ENCODE assay signal across 31 cellular contexts in the genomic region with DNA sequence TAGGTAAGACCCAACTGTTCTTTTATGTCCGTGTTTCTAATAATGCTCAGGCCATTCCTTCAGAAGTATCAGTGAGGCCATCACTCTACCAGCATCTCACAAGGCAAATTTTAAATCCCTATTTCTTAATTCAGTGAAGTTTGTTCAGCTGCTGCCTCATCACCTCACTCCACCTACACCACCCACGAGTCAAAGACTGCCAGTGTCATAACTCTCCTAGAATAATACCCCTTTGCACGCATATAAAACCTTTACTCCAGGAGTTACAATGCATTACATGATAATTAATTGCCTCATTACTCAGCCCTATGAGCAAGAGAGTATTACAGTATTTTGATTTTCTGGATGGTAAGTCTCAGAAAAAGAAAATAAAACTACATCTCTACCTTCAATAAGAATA.
DNase-seq lines count a peak whose midpoint lies in the region; ATAC-seq, FAIRE-seq and TF ChIP-seq lines count a peak whose summit lies in the region.
"Had no signal": no experiment of that assay in that cellular context is flagged by ENCODE, and none has a peak within 500 bp of the region (broad histone marks: within the 10 kb centered on the region; RNA-seq: fewer than 3 reads in every experiment).

No MANE protein-coding gene starts in this region.

- no peaks in the 10 kb centered on the region for H3K27me3 ChIP-seq in GM23248 (replicated peaks; ENCODE audit: insufficient read depth)
- H3K27me3 ChIP-seq in astrocyte (ENCODE audit: insufficient read depth, low read length) = no peaks in the 10 kb centered on the region
- H3K27me3 ChIP-seq: ascending aorta, MG63, stomach, tibial artery had no signal

- no peaks in the 10 kb centered on the region for H3K79me2 ChIP-seq in GM23248 (ENCODE audit: insufficient read depth)
- no peaks in the 10 kb centered on the region for H3K79me2 ChIP-seq in astrocyte (ENCODE audit: insufficient read depth, low read length)

- peak; percentile 29 for DNase-seq in AG10803 (ENCODE audit: low read depth)
- DNase-seq in GM23248 = peak; percentile 85
- peak; percentile 79 for DNase-seq in astrocyte (ENCODE audit: low read depth)
- peak in 36 of 42 donors; percentile 3 to 84 (median 48) for DNase-seq in head of caudate nucleus
- DNase-seq in cerebellar cortex (ENCODE audit: low spot score) = no peak
- DNase-seq in activated T-cell treated with anti-CD3 and anti-CD28 coated beads, Interleukin-2, amount 50 U/mL, for 1 hour = no peak
- no peak for DNase-seq in DMS153 (lab: John Stamatoyannopoulos, UW)
- DNase-seq in stimulated activated effector memory CD8-positive, alpha-beta T cell treated with anti-CD3 and anti-CD28 coated beads, Interleukin-12 subunit alpha, Interleukin-12 subunit beta, amount 100 ng/mL, for 72 hours (ENCODE audit: low spot score in 2 of 2) = no peak
- DNase-seq: activated CD4-positive, alpha-beta T cell treated with anti-CD3 and anti-CD28 coated beads for 1 hour; activated CD8-positive, alpha-beta T cell treated with anti-CD3 and anti-CD28 coated beads for 36 hours; C1 segment of cervical spinal cord; Caco-2; cerebellar nuclear complex; DMS79 treated with DMSO at 0.1 percent for 48 hours; GOT3; lower lobe of right lung; MG63; mucosa of descending colon; NCI-H2081 treated with DMSO at 0.1 percent for 48 hours; retina; stimulated activated CD8-positive, alpha-beta memory T cell treated with anti-CD3 and anti-CD28 coated beads, Interleukin-4, amount 100 ng/mL, for 48 hours; stomach; T-helper 2 cell; tibial artery had no signal

- in situ Hi-C loops in GM23248 (cut with MboI) = no loop called here

- H3K9me3 ChIP-seq in GM23248 (ENCODE audit: low read depth) (no peaks in the 10 kb centered on the region), astrocyte (ENCODE audit: insufficient read depth, low read depth, low read length) (no peaks in the 10 kb centered on the region)
- H3K9me3 ChIP-seq: ascending aorta, Caco-2, MG63, tibial artery had no signal

- H3K4me1 Mint-ChIP-seq in astrocyte (ENCODE audit: low read depth, unreplicated experiment) = peaks cover 12% of the 10 kb centered on the region
- no peaks in the 10 kb centered on the region for H3K4me1 Mint-ChIP-seq in stimulated activated effector memory CD8-positive, alpha-beta T cell treated with anti-CD3 and anti-CD28 coated beads, Interleukin-12 subunit alpha, Interleukin-12 subunit beta, amount 100 ng/mL, for 72 hours

- FAIRE-seq in astrocyte (lab: Jason Lieb, UNC) = no peak
- FAIRE-seq: GM12891, keratinocyte had no signal

- H3K4me2 ChIP-seq in GM23248 (ENCODE audit: unreplicated experiment) (no peak overlapping the region), astrocyte (ENCODE audit: low read length) (peak overlapping the region; percentile 4)

- H3K27ac Mint-ChIP-seq in astrocyte (ENCODE audit: unreplicated experiment) = no peak overlapping the region
- H3K27ac Mint-ChIP-seq in stimulated activated effector memory CD8-positive, alpha-beta T cell treated with anti-CD3 and anti-CD28 coated beads, Interleukin-12 subunit alpha, Interleukin-12 subunit beta, amount 100 ng/mL, for 72 hours = no peak overlapping the region
- H3K27ac Mint-ChIP-seq: activated CD8-positive, alpha-beta T cell treated with anti-CD3 and anti-CD28 coated beads for 36 hours; activated naive CD8-positive, alpha-beta T cell; activated T-helper 2 cell treated with anti-CD3 and anti-CD28 coated beads, Interferon-gamma antibody, Interleukin-2, Interleukin-4, amounts not matched to agents 10 μg/mL and 5 μg/mL and 100 μg/mL, durations not matched to agents 14 hours and 24 hours and 36 hours; natural killer cell treated with Interleukin-12 subunit alpha and Interleukin-12 subunit beta and Interleukin-15 and Interleukin-18, amount 100 ng/mL, for 72 hours had no signal

- no peaks in the 10 kb centered on the region for H3K9me2 ChIP-seq in GM23248 (ENCODE audit: insufficient read depth)

- TF ChIP-seq CTCF in AG10803 (conservative IDR thresholded peaks at IDR 0.05; ENCODE audit: low read length) = no peak
- TF ChIP-seq CTCF in astrocyte (IDR thresholded peaks at IDR 0.05; ENCODE audit: insufficient read depth, low read depth, low read length) = no peak

- peaks cover 3% of the 10 kb centered on the region for H3K9me3 Mint-ChIP-seq in astrocyte (ENCODE audit: unreplicated experiment)
- H3K9me3 Mint-ChIP-seq in stimulated activated effector memory CD8-positive, alpha-beta T cell treated with anti-CD3 and anti-CD28 coated beads, Interleukin-12 subunit alpha, Interleukin-12 subunit beta, amount 100 ng/mL, for 72 hours = peaks cover 6% of the 10 kb centered on the region

- H3K4me3 Mint-ChIP-seq in astrocyte (ENCODE audit: unreplicated experiment) = no peak overlapping the region
- no peak overlapping the region for H3K4me3 Mint-ChIP-seq in stimulated activated effector memory CD8-positive, alpha-beta T cell treated with anti-CD3 and anti-CD28 coated beads, Interleukin-12 subunit alpha, Interleukin-12 subunit beta, amount 100 ng/mL, for 72 hours
- H3K4me3 Mint-ChIP-seq: activated CD8-positive, alpha-beta T cell treated with anti-CD3 and anti-CD28 coated beads for 36 hours; activated naive CD8-positive, alpha-beta T cell; natural killer cell treated with Interleukin-12 subunit alpha and Interleukin-12 subunit beta and Interleukin-15 and Interleukin-18, amount 100 ng/mL, for 72 hours had no signal

- H3K4me1 ChIP-seq in GM23248 (ENCODE audit: insufficient read depth) = peaks cover 42% of the 10 kb centered on the region
- H3K4me1 ChIP-seq in astrocyte (ENCODE audit: insufficient read depth, low read length) = peaks cover 13% of the 10 kb centered on the region
- H3K4me1 ChIP-seq: ascending aorta, Caco-2, lower lobe of right lung, stomach, tibial artery had no signal

- peak overlapping the region; percentile 6; the same call in 1 of the 2 replicates for H2AFZ ChIP-seq in GM23248
- no peak overlapping the region for H2AFZ ChIP-seq in astrocyte (ENCODE audit: low read depth, low read length)

- H3K27me3 Mint-ChIP-seq in astrocyte (ENCODE audit: low read depth, unreplicated experiment) = no peaks in the 10 kb centered on the region
- H3K27me3 Mint-ChIP-seq: activated CD8-positive, alpha-beta T cell treated with anti-CD3 and anti-CD28 coated beads for 36 hours; activated naive CD8-positive, alpha-beta T cell; natural killer cell treated with Interleukin-12 subunit alpha and Interleukin-12 subunit beta and Interleukin-15 and Interleukin-18, amount 100 ng/mL, for 72 hours had no signal

- H3K36me3 ChIP-seq in GM23248 (ENCODE audit: low read depth) (0 out of 2 replicates have a peak, but pooled peaks cover 5% of the 10 kb centered on the region), astrocyte (ENCODE audit: insufficient read depth, low read length) (no peaks in the 10 kb centered on the region)
- H3K36me3 ChIP-seq: ascending aorta, lower lobe of right lung, MG63, stomach, tibial artery had no signal

- no peaks in the 10 kb centered on the region for H4K20me1 ChIP-seq in GM23248 (ENCODE audit: insufficient read depth)
- H4K20me1 ChIP-seq in astrocyte (ENCODE audit: insufficient read depth, low read length) = no peaks in the 10 kb centered on the region

- no peak overlapping the region for H3K4me3 ChIP-seq in AG10803 (ENCODE audit: low read length)
- no peak overlapping the region for H3K4me3 ChIP-seq in GM23248
- no peak overlapping the region for H3K4me3 ChIP-seq in astrocyte (ENCODE audit: insufficient read depth, low read depth, low read length)
- H3K4me3 ChIP-seq: ascending aorta, lower lobe of right lung, MG63, mucosa of descending colon, skin epidermis, stomach, tibial artery had no signal

- ATAC-seq in stimulated activated effector memory CD8-positive, alpha-beta T cell treated with anti-CD3 and anti-CD28 coated beads, Interleukin-12 subunit alpha, Interleukin-12 subunit beta, amount 100 ng/mL, for 72 hours = no peak
- ATAC-seq: activated CD8-positive, alpha-beta T cell treated with anti-CD3 and anti-CD28 coated beads for 36 hours; lower lobe of right lung; mucosa of descending colon; natural killer cell treated with Interleukin-12 subunit alpha and Interleukin-12 subunit beta and Interleukin-15 and Interleukin-18, amount 100 ng/mL, for 72 hours had no signal

- H3K9ac ChIP-seq in GM23248 (peak overlapping the region; percentile 54), astrocyte (ENCODE audit: low read length) (peak overlapping the region; percentile 37)

- H3F3A ChIP-seq in GM23248 (ENCODE audit: insufficient read depth) = peaks cover 33% of the 10 kb centered on the region

- 21 to 27% methylated on average over 3 of the region's 3 CpGs for WGBS in GM23248 (ENCODE audit: low coverage in 1 of 2, low lambda C conversion rate in 2 of 2, missing lambda C conversion rate in 2 of 2), 2 experiments

- intact Hi-C loops in head of caudate nucleus (cut with DNase I) = no loop called here

- no peaks in the 10 kb centered on the region for H3K36me3 Mint-ChIP-seq in astrocyte (ENCODE audit: low read depth, unreplicated experiment)
- H3K36me3 Mint-ChIP-seq in stimulated activated effector memory CD8-positive, alpha-beta T cell treated with anti-CD3 and anti-CD28 coated beads, Interleukin-12 subunit alpha, Interleukin-12 subunit beta, amount 100 ng/mL, for 72 hours = no peaks in the 10 kb centered on the region
- H3K36me3 Mint-ChIP-seq: activated naive CD8-positive, alpha-beta T cell; natural killer cell treated with Interleukin-12 subunit alpha and Interleukin-12 subunit beta and Interleukin-15 and Interleukin-18, amount 100 ng/mL, for 72 hours had no signal

- H3K27ac ChIP-seq in GM23248 = peak overlapping the region; percentile 91
- H3K27ac ChIP-seq in astrocyte (ENCODE audit: low read depth, low read length) = peak overlapping the region; percentile 86
- H3K27ac ChIP-seq: ascending aorta, lower lobe of right lung, stomach, tibial artery had no signal

Comparison
In these comparisons a context has a peak if more than half of its experiments do, and no peak if none do; other contexts are left out.
1. DNase-seq: peak in AG10803 (single experiment), GM23248 (single experiment), astrocyte (single experiment) and head of caudate nucleus (36 of 42); none in cerebellar cortex (single experiment), activated T-cell treated with anti-CD3 and anti-CD28 coated beads, Interleukin-2, amount 50 U/mL, for 1 hour (single experiment), DMS153 (single experiment) and stimulated activated effector memory CD8-positive, alpha-beta T cell treated with anti-CD3 and anti-CD28 coated beads, Interleukin-12 subunit alpha, Interleukin-12 subunit beta, amount 100 ng/mL, for 72 hours (0 of 2).